ENCODE assay signal across 9 cellular contexts in the genomic region with DNA sequence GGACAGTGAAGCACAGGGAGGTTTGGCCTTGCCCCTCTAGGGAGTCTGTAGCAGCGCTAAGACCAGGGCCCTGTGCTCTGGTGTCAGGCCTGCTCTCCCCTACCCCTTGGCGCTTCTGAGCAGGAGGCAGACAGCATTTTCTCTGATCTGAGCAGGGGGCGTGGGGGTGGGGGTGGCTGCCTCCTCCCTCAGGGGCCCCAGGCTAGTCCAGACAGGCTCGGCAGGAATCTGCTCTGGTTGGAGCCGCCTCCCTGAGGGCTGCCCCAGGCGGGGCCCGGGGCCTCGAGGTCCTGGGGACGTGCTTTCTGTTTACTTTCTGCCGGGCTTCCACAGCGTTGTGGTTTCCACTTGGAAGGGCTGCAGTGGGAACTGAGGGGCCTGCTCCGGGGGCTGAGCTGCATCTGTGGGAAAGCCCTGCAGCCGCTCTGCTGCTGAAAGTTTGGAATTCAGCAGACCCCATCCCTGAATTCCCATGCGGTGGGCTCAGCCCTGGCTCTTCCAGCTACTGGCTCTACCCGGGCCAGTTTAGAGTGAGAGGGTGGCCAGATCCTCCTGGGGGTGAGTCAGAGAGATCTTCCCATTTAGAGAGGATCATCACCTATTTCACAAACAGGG.
DNase-seq lines count a peak whose midpoint lies in the region; ATAC-seq and TF ChIP-seq lines count a peak whose summit lies in the region.
"Had no signal": no experiment of that assay in that cellular context is flagged by ENCODE, and none has a peak within 500 bp of the region (broad histone marks: within the 10 kb centered on the region; RNA-seq: fewer than 3 reads in every experiment).

No MANE protein-coding gene starts in this region.

- no peak for ATAC-seq in HG03139 (IDR thresholded peaks at IDR 0.05; ENCODE audit: unreplicated experiment)
- no peak for ATAC-seq in GM21619 (IDR thresholded peaks at IDR 0.05; ENCODE audit: unreplicated experiment)

- no peak for TF ChIP-seq POLR2A in tibial nerve (IDR thresholded peaks at IDR 0.05)

- DNase-seq in NCI-H146 (lab: John Stamatoyannopoulos, UW) (peak; percentile 19), NCI-H146 treated with DMSO at 0.1 percent for 48 hours (lab: John Stamatoyannopoulos, UW; ENCODE audit: unreplicated experiment) (no peak), SK-N-MC (ENCODE audit: low read depth, low spot score) (no peak), hepatic stellate cell (ENCODE audit: low spot score) (peak; percentile 75), tibial nerve (ENCODE audit: low spot score in 2 of 2) (no peak), KG1 (lab: John Stamatoyannopoulos, UW) (no peak)
- DNase-seq: stimulated activated CD4-positive, alpha-beta T cell treated with anti-CD3 and anti-CD28 coated beads, Interleukin-4, amount 100 ng/mL, for 4 hours had no signal

- H3K27ac ChIP-seq in SK-N-MC (peak overlapping the region; percentile 71), tibial nerve (peak overlapping the region in 3 of 4 donors; percentile 1 to 65 (median 65))

- TF ChIP-seq CTCF in tibial nerve (IDR thresholded peaks at IDR 0.05) = no peak

- 22% methylated on average over 9 to 14 of the region's 15 CpGs for WGBS in tibial nerve, 2 donors

- peak overlapping the region; percentile 38 for H3K4me3 ChIP-seq in SK-N-MC
- no peak overlapping the region for H3K4me3 ChIP-seq in tibial nerve

- H3K36me3 ChIP-seq in SK-N-MC (ENCODE audit: insufficient read depth, low read length) (no peaks in the 10 kb centered on the region), tibial nerve (no peaks in the 10 kb centered on the region)

- H3K27me3 ChIP-seq in tibial nerve = no peaks in the 10 kb centered on the region

- H3K4me1 ChIP-seq in tibial nerve = peaks cover 0 to 37% (median 9%) of the 10 kb centered on the region in 4 donors

- H3K9ac ChIP-seq in SK-N-MC (ENCODE audit: insufficient read length) = peak overlapping the region; percentile 4

- no peaks in the 10 kb centered on the region for H3K9me3 ChIP-seq in SK-N-MC (ENCODE audit: low read depth, low read length)
- H3K9me3 ChIP-seq in tibial nerve = no peaks in the 10 kb centered on the region

- no peak for TF ChIP-seq EP300 in tibial nerve (IDR thresholded peaks at IDR 0.05)

Comparison
In these comparisons a context has a peak if more than half of its experiments do, and no peak if none do; other contexts are left out.
1. DNase-seq: peak in NCI-H146 (single experiment) and hepatic stellate cell (single experiment); none in NCI-H146 treated with DMSO at 0.1 percent for 48 hours (single experiment), SK-N-MC (single experiment), tibial nerve (0 of 2) and KG1 (single experiment).